Comparison of ENCODE assay signal across 1 cellular context in genomic region chr19:54203151-54203611, GRCh38.
TF ChIP-seq lines count a peak whose summit lies in the region.

No MANE protein-coding gene starts in this region.

TF ChIP-seq in H1, 55 proteins besides CTCF, POLR2A, EP300 and RAD21:
- TF ChIP-seq SP4 (IDR thresholded peaks at IDR 0.05; ENCODE audit: low read length): no peak
- TF ChIP-seq POLR2AphosphoS5 (IDR thresholded peaks at IDR 0.05; ENCODE audit: low read depth, low read length): peak; percentile 56
- peak; percentile 11 for TF ChIP-seq TAF7 (optimal IDR thresholded peaks at IDR 0.05; ENCODE audit: borderline replicate concordance, low read depth, low read length)
